ENCODE assay signal across 9 cellular contexts in the genomic region with DNA sequence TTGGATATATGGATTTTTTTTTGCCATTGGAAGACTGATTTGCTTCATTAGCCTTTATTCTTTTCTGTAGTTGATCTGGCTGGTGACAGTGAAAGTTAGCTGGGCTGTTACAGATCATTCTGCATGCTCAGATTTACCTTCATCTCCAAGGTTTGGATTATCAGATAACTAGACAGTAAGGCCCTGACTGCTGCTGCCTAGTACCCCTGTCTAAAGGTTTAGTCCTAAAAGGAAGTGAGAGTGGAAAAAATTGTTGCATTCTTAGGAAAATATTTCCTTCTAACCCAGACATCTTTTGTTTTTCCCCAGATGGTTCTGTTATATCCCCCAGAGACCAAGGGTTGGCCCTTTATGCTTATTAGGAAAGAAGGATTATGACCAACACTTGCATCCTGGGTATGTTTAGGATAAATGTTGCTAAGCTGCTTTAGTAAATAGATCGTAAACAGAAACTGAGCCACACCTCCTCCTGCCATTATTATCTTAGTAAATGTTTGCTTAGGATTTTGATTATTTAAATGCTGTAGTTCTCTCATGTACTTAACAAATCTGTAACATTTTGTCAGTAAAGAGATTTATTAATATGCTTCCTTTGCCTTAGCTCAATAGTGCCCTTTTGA. TPM values are rescaled to one million over a fixed set of nuclear protein-coding genes. Genes with fewer than 3 reads are reported as not detected.
DNase-seq lines count a peak whose midpoint lies in the region; ATAC-seq and TF ChIP-seq lines count a peak whose summit lies in the region.
"Had no signal": no experiment of that assay in that cellular context is flagged by ENCODE, and none has a peak within 500 bp of the region (broad histone marks: within the 10 kb centered on the region; RNA-seq: fewer than 3 reads in every experiment).

No MANE protein-coding gene starts in this region.

- peaks cover 92% of the 10 kb centered on the region for H3K79me2 ChIP-seq in GM23248 (ENCODE audit: insufficient read depth)
- peaks cover 17% of the 10 kb centered on the region for H3K79me2 ChIP-seq in smooth muscle cell (ENCODE audit: low read depth)

- H3K4me2 ChIP-seq in GM23248 (ENCODE audit: unreplicated experiment) (peak overlapping the region; percentile 50), smooth muscle cell (peak overlapping the region; percentile 38)

- H3K36me3 ChIP-seq in GM23248 (ENCODE audit: low read depth) (no peaks in the 10 kb centered on the region), SJSA1 (no peaks in the 10 kb centered on the region), heart right ventricle (no peaks in the 10 kb centered on the region), smooth muscle cell (ENCODE audit: low read depth) (no peaks in the 10 kb centered on the region)
- H3K36me3 ChIP-seq in effector memory CD4-positive, alpha-beta T cell (ENCODE audit: control insufficient read depth, insufficient read depth, low read length): no peaks in the 10 kb centered on the region
- H3K36me3 ChIP-seq: suprapubic skin had no signal

- in situ Hi-C loops in GM23248 (cut with MboI): no loop called here

- H3K9ac ChIP-seq in GM23248: peak overlapping the region; percentile 52
- peak overlapping the region; percentile 39 for H3K9ac ChIP-seq in smooth muscle cell (ENCODE audit: low read depth)

- H4K20me1 ChIP-seq in GM23248 (ENCODE audit: insufficient read depth) (no peaks in the 10 kb centered on the region), smooth muscle cell (ENCODE audit: low read depth) (peaks cover 33% of the 10 kb centered on the region)

- H3K9me2 ChIP-seq in GM23248 (ENCODE audit: insufficient read depth): no peaks in the 10 kb centered on the region

- TF ChIP-seq CTCF in heart right ventricle (IDR thresholded peaks at IDR 0.05) (no peak), smooth muscle cell (IDR thresholded peaks at IDR 0.05; ENCODE audit: borderline replicate concordance, insufficient read depth, poor library complexity, severe bottlenecking) (no peak)

- DNase-seq in GM23248 (peak; percentile 85), SJSA1 (ENCODE audit: low read depth in 1 of 2, low spot score in 2 of 2) (peak in 1 of 2 experiments; percentile 51), heart right ventricle (peak in 1 of 2 donors; percentile 16), smooth muscle cell (lab: John Stamatoyannopoulos, UW; ENCODE audit: unreplicated experiment) (no peak)
- no peak for DNase-seq in effector memory CD4-positive, alpha-beta T cell
- no peak for DNase-seq in activated CD4-positive, alpha-beta T cell treated with anti-CD3 and anti-CD28 coated beads for 1 hour

- 40 to 68% methylated on average over 1 of the region's 1 CpG for WGBS in GM23248 (ENCODE audit: low coverage in 1 of 2, low lambda C conversion rate in 2 of 2, missing lambda C conversion rate in 2 of 2), 2 experiments
- 27 to 30% methylated on average over 1 of the region's 1 CpG for WGBS in heart right ventricle, 2 donors
- 71% methylated on average over 1 of the region's 1 CpG for WGBS in smooth muscle cell (ENCODE audit: low lambda C conversion rate)

- intact Hi-C loops in heart right ventricle (cut with DNase I): loop anchor here in 1 of 10 donors (5.0 kb wide), 1 partner anchor 44 kb away; a partner anchor contains a TSS

- H3K27ac ChIP-seq in GM23248: peak overlapping the region; percentile 67
- peak overlapping the region; percentile 76 for H3K27ac ChIP-seq in SJSA1
- H3K27ac ChIP-seq in heart right ventricle: peak overlapping the region in 9 of 10 donors; percentile 34 to 83 (median 54)
- H3K27ac ChIP-seq in smooth muscle cell (ENCODE audit: low read depth): peak overlapping the region; percentile 74
- H3K27ac ChIP-seq in effector memory CD4-positive, alpha-beta T cell (ENCODE audit: insufficient read depth, low read length, poor library complexity, severe bottlenecking): no peak overlapping the region
- H3K27ac ChIP-seq: suprapubic skin had no signal

- H3F3A ChIP-seq in GM23248 (ENCODE audit: insufficient read depth) (no peaks in the 10 kb centered on the region), smooth muscle cell (ENCODE audit: low read depth) (no peaks in the 10 kb centered on the region)

- H3K4me3 ChIP-seq in GM23248 (no peak overlapping the region), SJSA1 (no peak overlapping the region), heart right ventricle (no peak overlapping the region), smooth muscle cell (no peak overlapping the region)
- H3K4me3 ChIP-seq in effector memory CD4-positive, alpha-beta T cell (ENCODE audit: insufficient read depth, low read depth, low read length, poor library complexity, severe bottlenecking): no peak overlapping the region
- H3K4me3 ChIP-seq: suprapubic skin had no signal

- H3K27me3 ChIP-seq in GM23248 (replicated peaks; ENCODE audit: insufficient read depth) (no peaks in the 10 kb centered on the region), SJSA1 (replicated peaks) (no peaks in the 10 kb centered on the region), heart right ventricle (no peaks in the 10 kb centered on the region), smooth muscle cell (ENCODE audit: low read depth) (no peaks in the 10 kb centered on the region)
- no peaks in the 10 kb centered on the region for H3K27me3 ChIP-seq in effector memory CD4-positive, alpha-beta T cell (replicated peaks; ENCODE audit: control insufficient read depth, insufficient read depth, low read length, poor library complexity, severe bottlenecking)
- H3K27me3 ChIP-seq: suprapubic skin had no signal

- ATAC-seq in heart right ventricle (peak in 7 of 8 donors; percentile 13 to 59 (median 49)), GM18873 (IDR thresholded peaks at IDR 0.05; ENCODE audit: low FRiP score, unreplicated experiment) (no peak)
- ATAC-seq: activated naive CD4-positive, alpha-beta T cell treated with anti-CD3 and anti-CD28 coated beads, Interleukin-2, amount 50 U/mL, for 72 hours had no signal

- H3K4me1 ChIP-seq in GM23248 (ENCODE audit: insufficient read depth): peaks cover 13% of the 10 kb centered on the region; the same call in 1 of the 2 replicates
- H3K4me1 ChIP-seq in SJSA1 (replicated peaks): peaks cover 45% of the 10 kb centered on the region
- peaks cover 3 to 68% (median 53%) of the 10 kb centered on the region in 9 donors for H3K4me1 ChIP-seq in heart right ventricle
- no peaks in the 10 kb centered on the region for H3K4me1 ChIP-seq in smooth muscle cell (ENCODE audit: low read depth)
- H3K4me1 ChIP-seq in effector memory CD4-positive, alpha-beta T cell (ENCODE audit: control insufficient read depth, insufficient read depth, low read length, poor library complexity, severe bottlenecking): no peaks in the 10 kb centered on the region

- no peaks in the 10 kb centered on the region for H3K9me3 ChIP-seq in GM23248 (ENCODE audit: low read depth)
- no peaks in the 10 kb centered on the region for H3K9me3 ChIP-seq in SJSA1 (replicated peaks)
- no peaks in the 10 kb centered on the region for H3K9me3 ChIP-seq in heart right ventricle
- no peaks in the 10 kb centered on the region for H3K9me3 ChIP-seq in smooth muscle cell (replicated peaks; ENCODE audit: low read depth)
- H3K9me3 ChIP-seq in effector memory CD4-positive, alpha-beta T cell (ENCODE audit: control insufficient read depth, low read length): no peaks in the 10 kb centered on the region
- H3K9me3 ChIP-seq: suprapubic skin had no signal

- no peak overlapping the region for H2AFZ ChIP-seq in GM23248
- H2AFZ ChIP-seq in smooth muscle cell (ENCODE audit: low read depth): no peak overlapping the region

RNA-seq across cellular contexts. Expression of a gene that starts 44.3 kb away (rescaled TPM):
- 29.5 and 57.7 TPM in 2 replicates for total RNA-seq in GM23248 (2014; rRNA removed; shearing (Covaris generic))
- 30.9 and 34.0 TPM in 2 replicates for polyA plus RNA-seq in GM23248 (2016; fragmentation: Nextera tagmentation; extraction: Ambion mirVana)
- 35.0 and 59.9 TPM in 2 replicates for total RNA-seq in SJSA1 (2014; rRNA removed; shearing (Covaris generic))
- total RNA-seq in heart right ventricle: 10 to 100 TPM; 12.0 to 19.0 (median 15.2) TPM
- 10 to 100 TPM in 1 of 2 donors, 1 to 10 TPM in 1; 9.0 to 15.2 TPM for polyA plus RNA-seq in heart right ventricle
- 22.4 and 30.4 TPM in 2 replicates for total RNA-seq in smooth muscle cell
- 15.4 and 17.1 TPM in 2 replicates for polyA plus RNA-seq in smooth muscle cell
